Comparison of ENCODE assay signal across 1 cellular context in the genomic region with DNA sequence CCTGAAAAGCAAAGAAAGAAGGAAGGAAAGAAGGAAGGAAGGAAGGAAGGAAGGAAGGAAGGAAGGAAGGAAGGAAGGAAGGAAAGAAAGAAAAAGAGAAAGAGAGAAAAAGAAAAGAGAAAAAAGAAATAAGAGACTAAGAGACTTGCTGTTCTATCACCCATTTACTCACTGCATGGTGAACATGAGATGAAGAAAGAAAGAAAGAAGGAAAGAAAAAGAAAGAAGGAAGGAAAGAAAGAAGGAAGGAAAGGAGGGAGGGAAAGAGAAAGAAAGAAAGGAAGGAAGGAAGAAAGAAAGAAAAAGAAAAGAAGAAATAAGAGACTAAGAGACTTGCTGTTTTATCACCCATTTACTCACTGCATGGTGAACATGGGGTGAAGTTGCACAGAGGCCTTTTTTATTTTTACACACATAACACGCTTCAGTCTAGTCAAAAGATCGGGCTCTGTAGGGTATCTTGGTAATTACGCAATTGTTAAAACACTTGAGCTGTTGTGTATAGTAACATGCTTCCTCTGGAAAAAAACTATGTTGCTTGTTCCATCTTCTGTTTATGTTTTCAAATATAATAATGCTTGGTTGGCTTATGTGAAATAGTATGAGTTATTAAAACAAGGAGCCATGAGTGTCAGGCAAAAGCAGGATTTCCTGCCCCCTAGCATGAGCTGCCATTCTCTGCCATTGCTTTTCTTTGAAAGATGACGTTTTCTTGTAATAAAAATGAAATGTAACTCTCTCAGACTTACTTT.
TF ChIP-seq lines count a peak whose summit lies in the region.

No MANE protein-coding gene starts in this region.

TF ChIP-seq in HEK293, 187 proteins besides CTCF, POLR2A, EP300 and RAD21 (continued from another document and continues in another):
- TF ChIP-seq ZSCAN18 (tag by site-specific recombination; IDR thresholded peaks at IDR 0.05), result peak; percentile 51; the same call in 1 of the 2 replicates
- no peak for TF ChIP-seq ZFHX2 (tag by site-specific recombination; conservative IDR thresholded peaks at IDR 0.05)
- no peak for TF ChIP-seq ZNF580 (tag by site-specific recombination; IDR thresholded peaks at IDR 0.05)
- no peak for TF ChIP-seq ZNF623 (tag by site-specific recombination; IDR thresholded peaks at IDR 0.05)
- TF ChIP-seq ZNF114 (tag by site-specific recombination; IDR thresholded peaks at IDR 0.05), result no peak
- no peak for TF ChIP-seq ZNF830 (tag by site-specific recombination; IDR thresholded peaks at IDR 0.05; ENCODE audit: low read depth)
- TF ChIP-seq, protein P1, sequence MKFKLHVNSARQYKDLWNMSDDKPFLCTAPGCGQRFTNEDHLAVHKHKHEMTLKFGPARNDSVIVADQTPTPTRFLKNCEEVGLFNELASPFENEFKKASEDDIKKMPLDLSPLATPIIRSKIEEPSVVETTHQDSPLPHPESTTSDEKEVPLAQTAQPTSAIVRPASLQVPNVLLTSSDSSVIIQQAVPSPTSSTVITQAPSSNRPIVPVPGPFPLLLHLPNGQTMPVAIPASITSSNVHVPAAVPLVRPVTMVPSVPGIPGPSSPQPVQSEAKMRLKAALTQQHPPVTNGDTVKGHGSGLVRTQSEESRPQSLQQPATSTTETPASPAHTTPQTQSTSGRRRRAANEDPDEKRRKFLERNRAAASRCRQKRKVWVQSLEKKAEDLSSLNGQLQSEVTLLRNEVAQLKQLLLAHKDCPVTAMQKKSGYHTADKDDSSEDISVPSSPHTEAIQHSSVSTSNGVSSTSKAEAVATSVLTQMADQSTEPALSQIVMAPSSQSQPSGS (tag by site-specific recombination; IDR thresholded peaks at IDR 0.05; ENCODE audit: low read depth), result peak; percentile 27; the same call in 1 of the 2 replicates
- no peak for TF ChIP-seq ZNF394 (tag by site-specific recombination; IDR thresholded peaks at IDR 0.05; ENCODE audit: borderline replicate concordance)
- TF ChIP-seq YY2 (tag by site-specific recombination; IDR thresholded peaks at IDR 0.05), result no peak
- TF ChIP-seq ZNF2 (tag by site-specific recombination; IDR thresholded peaks at IDR 0.05), result no peak; the same call in 1 of the 2 replicates
- TF ChIP-seq GLIS2 (tag by site-specific recombination; IDR thresholded peaks at IDR 0.05), result no peak
- no peak; the same call in 1 of the 2 replicates for TF ChIP-seq KLF10 (tag by site-specific recombination; IDR thresholded peaks at IDR 0.05)
- TF ChIP-seq ZNF335 (tag by site-specific recombination; conservative IDR thresholded peaks at IDR 0.05), result peak; percentile 37; the same call in 1 of the 2 replicates
- no peak for TF ChIP-seq TSHZ1 (tag by site-specific recombination; IDR thresholded peaks at IDR 0.05; ENCODE audit: borderline replicate concordance)
- TF ChIP-seq ZNF514 (tag by site-specific recombination; IDR thresholded peaks at IDR 0.05), result no peak
- no peak for TF ChIP-seq ZNF600 (tag by site-specific recombination; IDR thresholded peaks at IDR 0.05)
- TF ChIP-seq, protein P2, sequence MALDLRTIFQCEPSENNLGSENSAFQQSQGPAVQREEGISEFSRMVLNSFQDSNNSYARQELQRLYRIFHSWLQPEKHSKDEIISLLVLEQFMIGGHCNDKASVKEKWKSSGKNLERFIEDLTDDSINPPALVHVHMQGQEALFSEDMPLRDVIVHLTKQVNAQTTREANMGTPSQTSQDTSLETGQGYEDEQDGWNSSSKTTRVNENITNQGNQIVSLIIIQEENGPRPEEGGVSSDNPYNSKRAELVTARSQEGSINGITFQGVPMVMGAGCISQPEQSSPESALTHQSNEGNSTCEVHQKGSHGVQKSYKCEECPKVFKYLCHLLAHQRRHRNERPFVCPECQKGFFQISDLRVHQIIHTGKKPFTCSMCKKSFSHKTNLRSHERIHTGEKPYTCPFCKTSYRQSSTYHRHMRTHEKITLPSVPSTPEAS (tag by site-specific recombination; IDR thresholded peaks at IDR 0.05), result no peak
- TF ChIP-seq YY1 (tag by site-specific recombination; IDR thresholded peaks at IDR 0.05), result 0 out of 2 replicates have a peak, but pooled peaks have one; percentile 33
- TF ChIP-seq ZFP37 (tag by site-specific recombination; IDR thresholded peaks at IDR 0.05), result no peak
- TF ChIP-seq ZNF362 (tag by site-specific recombination; IDR thresholded peaks at IDR 0.05), result no peak
- no peak for TF ChIP-seq ZNF23 (tag by site-specific recombination; IDR thresholded peaks at IDR 0.05; ENCODE audit: borderline replicate concordance)
- no peak for TF ChIP-seq ZNF792 (tag by site-specific recombination; IDR thresholded peaks at IDR 0.05)
- TF ChIP-seq MYNN (tag by site-specific recombination; IDR thresholded peaks at IDR 0.05; ENCODE audit: borderline replicate concordance), result no peak
- TF ChIP-seq ZNF157 (tag by site-specific recombination; IDR thresholded peaks at IDR 0.05), result no peak
- TF ChIP-seq ZNF404 (tag by site-specific recombination; IDR thresholded peaks at IDR 0.05), result no peak
- TF ChIP-seq ZNF121 (tag by site-specific recombination; IDR thresholded peaks at IDR 0.05), result no peak
- TF ChIP-seq ZNF654 (tag by site-specific recombination; IDR thresholded peaks at IDR 0.05; ENCODE audit: low read depth), result no peak
- no peak for TF ChIP-seq ZNF639 (tag by site-specific recombination; IDR thresholded peaks at IDR 0.05)
- TF ChIP-seq, protein P3, sequence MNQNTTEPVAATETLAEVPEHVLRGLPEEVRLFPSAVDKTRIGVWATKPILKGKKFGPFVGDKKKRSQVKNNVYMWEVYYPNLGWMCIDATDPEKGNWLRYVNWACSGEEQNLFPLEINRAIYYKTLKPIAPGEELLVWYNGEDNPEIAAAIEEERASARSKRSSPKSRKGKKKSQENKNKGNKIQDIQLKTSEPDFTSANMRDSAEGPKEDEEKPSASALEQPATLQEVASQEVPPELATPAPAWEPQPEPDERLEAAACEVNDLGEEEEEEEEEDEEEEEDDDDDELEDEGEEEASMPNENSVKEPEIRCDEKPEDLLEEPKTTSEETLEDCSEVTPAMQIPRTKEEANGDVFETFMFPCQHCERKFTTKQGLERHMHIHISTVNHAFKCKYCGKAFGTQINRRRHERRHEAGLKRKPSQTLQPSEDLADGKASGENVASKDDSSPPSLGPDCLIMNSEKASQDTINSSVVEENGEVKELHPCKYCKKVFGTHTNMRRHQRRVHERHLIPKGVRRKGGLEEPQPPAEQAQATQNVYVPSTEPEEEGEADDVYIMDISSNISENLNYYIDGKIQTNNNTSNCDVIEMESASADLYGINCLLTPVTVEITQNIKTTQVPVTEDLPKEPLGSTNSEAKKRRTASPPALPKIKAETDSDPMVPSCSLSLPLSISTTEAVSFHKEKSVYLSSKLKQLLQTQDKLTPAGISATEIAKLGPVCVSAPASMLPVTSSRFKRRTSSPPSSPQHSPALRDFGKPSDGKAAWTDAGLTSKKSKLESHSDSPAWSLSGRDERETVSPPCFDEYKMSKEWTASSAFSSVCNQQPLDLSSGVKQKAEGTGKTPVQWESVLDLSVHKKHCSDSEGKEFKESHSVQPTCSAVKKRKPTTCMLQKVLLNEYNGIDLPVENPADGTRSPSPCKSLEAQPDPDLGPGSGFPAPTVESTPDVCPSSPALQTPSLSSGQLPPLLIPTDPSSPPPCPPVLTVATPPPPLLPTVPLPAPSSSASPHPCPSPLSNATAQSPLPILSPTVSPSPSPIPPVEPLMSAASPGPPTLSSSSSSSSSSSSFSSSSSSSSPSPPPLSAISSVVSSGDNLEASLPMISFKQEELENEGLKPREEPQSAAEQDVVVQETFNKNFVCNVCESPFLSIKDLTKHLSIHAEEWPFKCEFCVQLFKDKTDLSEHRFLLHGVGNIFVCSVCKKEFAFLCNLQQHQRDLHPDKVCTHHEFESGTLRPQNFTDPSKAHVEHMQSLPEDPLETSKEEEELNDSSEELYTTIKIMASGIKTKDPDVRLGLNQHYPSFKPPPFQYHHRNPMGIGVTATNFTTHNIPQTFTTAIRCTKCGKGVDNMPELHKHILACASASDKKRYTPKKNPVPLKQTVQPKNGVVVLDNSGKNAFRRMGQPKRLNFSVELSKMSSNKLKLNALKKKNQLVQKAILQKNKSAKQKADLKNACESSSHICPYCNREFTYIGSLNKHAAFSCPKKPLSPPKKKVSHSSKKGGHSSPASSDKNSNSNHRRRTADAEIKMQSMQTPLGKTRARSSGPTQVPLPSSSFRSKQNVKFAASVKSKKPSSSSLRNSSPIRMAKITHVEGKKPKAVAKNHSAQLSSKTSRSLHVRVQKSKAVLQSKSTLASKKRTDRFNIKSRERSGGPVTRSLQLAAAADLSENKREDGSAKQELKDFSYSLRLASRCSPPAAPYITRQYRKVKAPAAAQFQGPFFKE (tag by site-specific recombination; IDR thresholded peaks at IDR 0.05; ENCODE audit: borderline replicate concordance), result no peak
- no peak for TF ChIP-seq ZNF341 (tag by site-specific recombination; IDR thresholded peaks at IDR 0.05; ENCODE audit: low read depth)
- no peak for TF ChIP-seq ZNF658 (tag by site-specific recombination; IDR thresholded peaks at IDR 0.05)
- no peak for TF ChIP-seq ZNF211 (tag by site-specific recombination; IDR thresholded peaks at IDR 0.05; ENCODE audit: low read depth)
- TF ChIP-seq WT1 (tag by site-specific recombination; IDR thresholded peaks at IDR 0.05), result no peak
- no peak for TF ChIP-seq ZNF354C (tag by site-specific recombination; IDR thresholded peaks at IDR 0.05; ENCODE audit: borderline replicate concordance, low read depth)
- TF ChIP-seq HOXA7 (CRISPR knock-in tag; IDR thresholded peaks at IDR 0.05; ENCODE audit: borderline replicate concordance), result no peak
- TF ChIP-seq ZNF747 (tag by site-specific recombination; IDR thresholded peaks at IDR 0.05), result no peak
- no peak for TF ChIP-seq ZNF610 (tag by site-specific recombination; IDR thresholded peaks at IDR 0.05; ENCODE audit: borderline replicate concordance)
- no peak for TF ChIP-seq ZNF560 (tag by site-specific recombination; IDR thresholded peaks at IDR 0.05; ENCODE audit: borderline replicate concordance)
- peak; percentile 49; the same call in 1 of the 2 replicates for TF ChIP-seq FEZF1 (tag by site-specific recombination; IDR thresholded peaks at IDR 0.05)
